1 cellular context compared by ENCODE assay signal in the genomic region with DNA sequence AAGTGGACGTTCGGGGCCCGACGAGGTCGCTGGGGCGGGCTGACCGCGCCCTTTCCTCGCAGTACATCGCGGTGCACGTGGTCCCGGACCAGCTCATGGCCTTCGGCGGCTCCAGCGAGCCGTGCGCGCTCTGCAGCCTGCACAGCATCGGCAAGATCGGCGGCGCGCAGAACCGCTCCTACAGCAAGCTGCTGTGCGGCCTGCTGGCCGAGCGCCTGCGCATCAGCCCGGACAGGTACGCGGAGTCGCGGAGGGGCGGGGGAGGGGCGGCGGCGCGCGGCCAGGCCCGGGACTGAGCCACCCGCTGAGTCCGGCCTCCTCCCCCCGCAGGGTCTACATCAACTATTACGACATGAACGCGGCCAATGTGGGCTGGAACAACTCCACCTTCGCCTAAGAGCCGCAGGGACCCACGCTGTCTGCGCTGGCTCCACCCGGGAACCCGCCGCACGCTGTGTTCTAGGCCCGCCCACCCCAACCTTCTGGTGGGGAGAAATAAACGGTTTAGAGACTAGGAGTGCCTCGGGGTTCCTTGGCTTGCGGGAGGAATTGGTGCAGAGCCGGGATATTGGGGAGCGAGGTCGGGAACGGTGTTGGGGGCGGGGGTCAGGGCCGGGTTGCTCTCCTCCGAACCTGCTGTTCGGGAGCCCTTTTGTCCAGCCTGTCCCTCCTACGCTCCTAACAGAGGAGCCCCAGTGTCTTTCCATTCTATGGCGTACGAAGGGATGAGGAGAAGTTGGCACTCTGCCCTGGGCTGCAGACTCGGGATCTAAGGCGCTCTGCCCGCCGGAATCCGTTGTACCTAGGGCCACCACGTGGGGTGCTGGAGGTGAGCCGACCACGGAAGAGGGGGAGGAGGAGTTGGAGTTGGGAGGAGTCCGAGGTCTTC.
TF ChIP-seq lines count a peak whose summit lies in the region.

No MANE protein-coding gene starts in this region.

TF ChIP-seq in HEK293, 187 proteins besides CTCF, POLR2A, EP300 and RAD21 (continued from another document and continues in another):
- TF ChIP-seq, protein P1, sequence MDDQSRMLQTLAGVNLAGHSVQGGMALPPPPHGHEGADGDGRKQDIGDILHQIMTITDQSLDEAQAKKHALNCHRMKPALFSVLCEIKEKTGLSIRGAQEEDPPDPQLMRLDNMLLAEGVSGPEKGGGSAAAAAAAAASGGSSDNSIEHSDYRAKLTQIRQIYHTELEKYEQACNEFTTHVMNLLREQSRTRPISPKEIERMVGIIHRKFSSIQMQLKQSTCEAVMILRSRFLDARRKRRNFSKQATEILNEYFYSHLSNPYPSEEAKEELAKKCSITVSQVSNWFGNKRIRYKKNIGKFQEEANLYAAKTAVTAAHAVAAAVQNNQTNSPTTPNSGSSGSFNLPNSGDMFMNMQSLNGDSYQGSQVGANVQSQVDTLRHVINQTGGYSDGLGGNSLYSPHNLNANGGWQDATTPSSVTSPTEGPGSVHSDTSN (CRISPR knock-in tag; IDR thresholded peaks at IDR 0.05), result peak; percentile 62; the same call in 1 of the 2 replicates
- TF ChIP-seq ZNF433 (tag by site-specific recombination; IDR thresholded peaks at IDR 0.05; ENCODE audit: low read depth), result no peak
- TF ChIP-seq ZSCAN18 (tag by site-specific recombination; IDR thresholded peaks at IDR 0.05), result no peak
- 0 out of 2 replicates have a peak, but pooled peaks have one; percentile 28 for TF ChIP-seq ZNF777 (tag by site-specific recombination; IDR thresholded peaks at IDR 0.05; ENCODE audit: borderline replicate concordance)
- no peak for TF ChIP-seq ZNF549 (tag by site-specific recombination; IDR thresholded peaks at IDR 0.05)
- no peak for TF ChIP-seq ZNF580 (tag by site-specific recombination; IDR thresholded peaks at IDR 0.05)
- no peak for TF ChIP-seq ZNF132 (tag by site-specific recombination; IDR thresholded peaks at IDR 0.05; ENCODE audit: borderline replicate concordance)
- 0 out of 2 replicates have a peak, but pooled peaks have one; percentile 33 for TF ChIP-seq SP7 (tag by site-specific recombination; IDR thresholded peaks at IDR 0.05)
- TF ChIP-seq, protein P2, sequence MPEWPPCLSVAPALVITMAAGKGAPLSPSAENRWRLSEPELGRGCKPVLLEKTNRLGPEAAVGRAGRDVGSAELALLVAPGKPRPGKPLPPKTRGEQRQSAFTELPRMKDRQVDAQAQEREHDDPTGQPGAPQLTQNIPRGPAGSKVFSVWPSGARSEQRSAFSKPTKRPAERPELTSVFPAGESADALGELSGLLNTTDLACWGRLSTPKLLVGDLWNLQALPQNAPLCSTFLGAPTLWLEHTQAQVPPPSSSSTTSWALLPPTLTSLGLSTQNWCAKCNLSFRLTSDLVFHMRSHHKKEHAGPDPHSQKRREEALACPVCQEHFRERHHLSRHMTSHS (tag by site-specific recombination; IDR thresholded peaks at IDR 0.05), result no peak
- TF ChIP-seq, protein P3, sequence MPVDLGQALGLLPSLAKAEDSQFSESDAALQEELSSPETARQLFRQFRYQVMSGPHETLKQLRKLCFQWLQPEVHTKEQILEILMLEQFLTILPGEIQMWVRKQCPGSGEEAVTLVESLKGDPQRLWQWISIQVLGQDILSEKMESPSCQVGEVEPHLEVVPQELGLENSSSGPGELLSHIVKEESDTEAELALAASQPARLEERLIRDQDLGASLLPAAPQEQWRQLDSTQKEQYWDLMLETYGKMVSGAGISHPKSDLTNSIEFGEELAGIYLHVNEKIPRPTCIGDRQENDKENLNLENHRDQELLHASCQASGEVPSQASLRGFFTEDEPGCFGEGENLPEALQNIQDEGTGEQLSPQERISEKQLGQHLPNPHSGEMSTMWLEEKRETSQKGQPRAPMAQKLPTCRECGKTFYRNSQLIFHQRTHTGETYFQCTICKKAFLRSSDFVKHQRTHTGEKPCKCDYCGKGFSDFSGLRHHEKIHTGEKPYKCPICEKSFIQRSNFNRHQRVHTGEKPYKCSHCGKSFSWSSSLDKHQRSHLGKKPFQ (tag by site-specific recombination; IDR thresholded peaks at IDR 0.05), result no peak
- TF ChIP-seq ZNF624 (tag by site-specific recombination; IDR thresholded peaks at IDR 0.05), result no peak
- TF ChIP-seq ZNF510 (tag by site-specific recombination; IDR thresholded peaks at IDR 0.05; ENCODE audit: insufficient replicate concordance), result no peak
- TF ChIP-seq ZNF629 (tag by site-specific recombination; IDR thresholded peaks at IDR 0.05), result peak; percentile 86
- TF ChIP-seq, protein P4, sequence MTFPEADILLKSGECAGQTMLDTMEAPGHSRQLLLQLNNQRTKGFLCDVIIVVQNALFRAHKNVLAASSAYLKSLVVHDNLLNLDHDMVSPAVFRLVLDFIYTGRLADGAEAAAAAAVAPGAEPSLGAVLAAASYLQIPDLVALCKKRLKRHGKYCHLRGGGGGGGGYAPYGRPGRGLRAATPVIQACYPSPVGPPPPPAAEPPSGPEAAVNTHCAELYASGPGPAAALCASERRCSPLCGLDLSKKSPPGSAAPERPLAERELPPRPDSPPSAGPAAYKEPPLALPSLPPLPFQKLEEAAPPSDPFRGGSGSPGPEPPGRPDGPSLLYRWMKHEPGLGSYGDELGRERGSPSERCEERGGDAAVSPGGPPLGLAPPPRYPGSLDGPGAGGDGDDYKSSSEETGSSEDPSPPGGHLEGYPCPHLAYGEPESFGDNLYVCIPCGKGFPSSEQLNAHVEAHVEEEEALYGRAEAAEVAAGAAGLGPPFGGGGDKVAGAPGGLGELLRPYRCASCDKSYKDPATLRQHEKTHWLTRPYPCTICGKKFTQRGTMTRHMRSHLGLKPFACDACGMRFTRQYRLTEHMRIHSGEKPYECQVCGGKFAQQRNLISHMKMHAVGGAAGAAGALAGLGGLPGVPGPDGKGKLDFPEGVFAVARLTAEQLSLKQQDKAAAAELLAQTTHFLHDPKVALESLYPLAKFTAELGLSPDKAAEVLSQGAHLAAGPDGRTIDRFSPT (tag by site-specific recombination; IDR thresholded peaks at IDR 0.05), result 0 out of 2 replicates have a peak, but pooled peaks have one; percentile 4
- peak; percentile 53; the same call in 1 of the 2 replicates for TF ChIP-seq ZFP69B (tag by site-specific recombination; IDR thresholded peaks at IDR 0.05)
- no peak; the same call in 1 of the 2 replicates for TF ChIP-seq ZBTB10 (tag by site-specific recombination; IDR thresholded peaks at IDR 0.05)
- TF ChIP-seq ZNF707 (tag by site-specific recombination; IDR thresholded peaks at IDR 0.05), result no peak
- TF ChIP-seq, protein P5, sequence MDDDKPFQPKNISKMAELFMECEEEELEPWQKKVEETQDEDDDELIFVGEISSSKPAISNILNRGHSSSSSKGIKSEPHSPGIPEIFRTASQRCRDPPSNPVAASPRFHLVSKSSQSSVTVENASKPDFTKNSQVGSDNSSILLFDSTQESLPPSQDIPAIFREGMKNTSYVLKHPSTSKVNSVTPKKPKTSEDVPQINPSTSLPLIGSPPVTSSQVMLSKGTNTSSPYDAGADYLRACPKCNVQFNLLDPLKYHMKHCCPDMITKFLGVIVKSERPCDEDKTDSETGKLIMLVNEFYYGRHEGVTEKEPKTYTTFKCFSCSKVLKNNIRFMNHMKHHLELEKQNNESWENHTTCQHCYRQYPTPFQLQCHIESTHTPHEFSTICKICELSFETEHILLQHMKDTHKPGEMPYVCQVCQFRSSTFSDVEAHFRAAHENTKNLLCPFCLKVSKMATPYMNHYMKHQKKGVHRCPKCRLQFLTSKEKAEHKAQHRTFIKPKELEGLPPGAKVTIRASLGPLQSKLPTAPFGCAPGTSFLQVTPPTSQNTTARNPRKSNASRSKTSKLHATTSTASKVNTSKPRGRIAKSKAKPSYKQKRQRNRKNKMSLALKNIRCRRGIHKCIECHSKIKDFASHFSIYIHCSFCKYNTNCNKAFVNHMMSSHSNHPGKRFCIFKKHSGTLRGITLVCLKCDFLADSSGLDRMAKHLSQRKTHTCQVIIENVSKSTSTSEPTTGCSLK (tag by site-specific recombination; IDR thresholded peaks at IDR 0.05), result no peak
- TF ChIP-seq ZNF335 (tag by site-specific recombination; conservative IDR thresholded peaks at IDR 0.05), result no peak
- no peak for TF ChIP-seq ZNF677 (tag by site-specific recombination; IDR thresholded peaks at IDR 0.05)
- no peak for TF ChIP-seq ZNF571 (tag by site-specific recombination; IDR thresholded peaks at IDR 0.05)
- no peak for TF ChIP-seq PRDM1 (tag by site-specific recombination; IDR thresholded peaks at IDR 0.05)
- TF ChIP-seq REPIN1 (tag by site-specific recombination; IDR thresholded peaks at IDR 0.05; ENCODE audit: low read depth), result no peak
- no peak for TF ChIP-seq BCL11B (tag by site-specific recombination; IDR thresholded peaks at IDR 0.05; ENCODE audit: low read depth)
- no peak for TF ChIP-seq ZBTB7A (tag by site-specific recombination; IDR thresholded peaks at IDR 0.05; ENCODE audit: low read depth)
- no peak for TF ChIP-seq TRIM28 (IDR thresholded peaks at IDR 0.05; ENCODE audit: borderline replicate concordance, low read length)
- no peak for TF ChIP-seq ZFP41 (tag by site-specific recombination; IDR thresholded peaks at IDR 0.05; ENCODE audit: borderline replicate concordance)
- TF ChIP-seq BCL11A (tag by site-specific recombination; IDR thresholded peaks at IDR 0.05; ENCODE audit: low read depth), result no peak
- TF ChIP-seq ZNF792 (tag by site-specific recombination; IDR thresholded peaks at IDR 0.05), result no peak
- no peak for TF ChIP-seq MYNN (tag by site-specific recombination; IDR thresholded peaks at IDR 0.05; ENCODE audit: borderline replicate concordance)
- TF ChIP-seq KLF1 (tag by site-specific recombination; IDR thresholded peaks at IDR 0.05), result peak; percentile 72
- TF ChIP-seq ZFP37 (tag by site-specific recombination; IDR thresholded peaks at IDR 0.05), result peak; percentile 56; the same call in 1 of the 2 replicates
- TF ChIP-seq REST (tag by site-specific recombination; IDR thresholded peaks at IDR 0.05), result no peak
- TF ChIP-seq, protein P6, sequence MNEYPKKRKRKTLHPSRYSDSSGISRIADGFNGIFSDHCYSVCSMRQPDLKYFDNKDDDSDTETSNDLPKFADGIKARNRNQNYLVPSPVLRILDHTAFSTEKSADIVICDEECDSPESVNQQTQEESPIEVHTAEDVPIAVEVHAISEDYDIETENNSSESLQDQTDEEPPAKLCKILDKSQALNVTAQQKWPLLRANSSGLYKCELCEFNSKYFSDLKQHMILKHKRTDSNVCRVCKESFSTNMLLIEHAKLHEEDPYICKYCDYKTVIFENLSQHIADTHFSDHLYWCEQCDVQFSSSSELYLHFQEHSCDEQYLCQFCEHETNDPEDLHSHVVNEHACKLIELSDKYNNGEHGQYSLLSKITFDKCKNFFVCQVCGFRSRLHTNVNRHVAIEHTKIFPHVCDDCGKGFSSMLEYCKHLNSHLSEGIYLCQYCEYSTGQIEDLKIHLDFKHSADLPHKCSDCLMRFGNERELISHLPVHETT (tag by site-specific recombination; IDR thresholded peaks at IDR 0.05), result no peak
- no peak; the same call in none of the 2 replicates for TF ChIP-seq ZXDB (tag by site-specific recombination; IDR thresholded peaks at IDR 0.05)
- no peak for TF ChIP-seq ZNF354C (tag by site-specific recombination; IDR thresholded peaks at IDR 0.05; ENCODE audit: borderline replicate concordance, low read depth)
- no peak for TF ChIP-seq ZNF350 (tag by site-specific recombination; IDR thresholded peaks at IDR 0.05)
- peak; percentile 90 for TF ChIP-seq ZFHX2 (tag by site-specific recombination; conservative IDR thresholded peaks at IDR 0.05)
- TF ChIP-seq MEIS1 (CRISPR knock-in tag; IDR thresholded peaks at IDR 0.05; ENCODE audit: borderline replicate concordance), result no peak
